In the genomic region with DNA sequence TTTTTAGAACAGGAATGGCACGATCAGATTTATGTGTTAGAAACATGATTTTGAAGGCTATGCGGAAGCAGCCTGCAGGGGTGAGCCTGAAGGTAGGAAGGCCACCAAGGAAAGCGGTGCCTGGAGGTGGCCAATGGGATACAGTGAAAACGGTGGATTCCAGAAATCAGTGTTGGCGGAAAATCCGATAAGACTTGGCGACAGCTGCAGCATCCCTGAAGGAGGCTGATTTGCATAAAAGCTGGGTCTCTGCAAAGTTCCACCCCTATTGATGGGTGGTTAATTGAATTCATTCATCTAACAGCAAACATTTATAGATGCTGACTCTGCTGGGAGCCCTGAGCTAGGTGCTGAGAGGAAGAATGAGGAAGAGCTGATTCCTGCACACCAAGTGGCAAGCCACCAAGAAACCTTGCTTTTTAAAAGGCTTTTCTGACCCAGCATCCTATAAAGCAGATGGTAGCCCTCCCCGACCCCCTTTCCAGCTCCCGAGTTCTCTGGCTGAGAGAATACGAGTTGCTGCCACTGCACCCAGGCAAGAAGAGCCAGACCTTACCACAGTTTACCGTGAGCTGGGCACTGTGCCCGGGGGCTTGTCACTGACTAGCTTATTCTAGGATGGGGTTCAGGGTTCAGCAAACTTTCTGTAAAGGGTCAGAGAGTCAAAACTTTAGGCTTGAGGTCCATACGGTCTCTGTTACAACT, we compare ENCODE assay signal across 20 cellular contexts.
"Had no signal": no experiment of that assay in that cellular context is flagged by ENCODE, and none has a peak within 500 bp of the region (broad histone marks: within the 10 kb centered on the region; RNA-seq: fewer than 3 reads in every experiment).

No MANE protein-coding gene starts in this region.

- H3K9me3 Mint-ChIP-seq: activated CD4-positive, alpha-beta T cell treated with anti-CD3 and anti-CD28 coated beads, Interleukin-2, amount 10 ng/mL, durations not matched to agents 7 days and 5 days; activated CD8-positive, alpha-beta T cell treated with anti-CD3 and anti-CD28 coated beads for 36 hours; activated naive CD8-positive, alpha-beta T cell treated with anti-CD3 and anti-CD28 coated beads, Interleukin-2, amount 50 U/mL, for 24 hours had no signal

- H3K4me3 ChIP-seq: left ventricle myocardium inferior, thoracic aorta had no signal

- H3K27me3 Mint-ChIP-seq: activated CD4-positive, alpha-beta T cell treated with anti-CD3 and anti-CD28 coated beads, Interleukin-2, amount 10 ng/mL, durations not matched to agents 7 days and 5 days; activated CD8-positive, alpha-beta T cell treated with anti-CD3 and anti-CD28 coated beads for 36 hours had no signal

- DNase-seq: activated CD4-positive, alpha-beta T cell treated with anti-CD3 and anti-CD28 coated beads, Interleukin-2, amount 10 ng/mL, durations not matched to agents 7 days and 5 days; activated CD4-positive, CD25-positive, alpha-beta regulatory T cell treated with anti-CD3 and anti-CD28 coated beads, Interleukin-2, amount 50 U/mL, for 72 hours; activated CD8-positive, alpha-beta memory T cell treated with anti-CD3 and anti-CD28 coated beads, Interleukin-2, amount 10 ng/mL, durations not matched to agents 7 days and 5 days; activated CD8-positive, alpha-beta T cell treated with anti-CD3 and anti-CD28 coated beads for 36 hours; activated effector memory CD4-positive, alpha-beta T cell treated with anti-CD3 and anti-CD28 coated beads, Interleukin-2, amount 50 U/mL, for 16 hours; activated naive CD4-positive, alpha-beta T cell treated with anti-CD3 and anti-CD28 coated beads, Interleukin-2, amount 50 U/mL, for 16 hours; activated naive CD8-positive, alpha-beta T cell treated with anti-CD3 and anti-CD28 coated beads, Interleukin-2, amount 50 U/mL, for 24 hours; activated T-cell treated with anti-CD3 and anti-CD28 coated beads for 4 hours; caudate nucleus; effector memory CD4-positive, alpha-beta T cell; hypothalamus; left ventricle myocardium inferior; naive thymus-derived CD4-positive, alpha-beta T cell; stimulated activated CD4-positive, alpha-beta T cell treated with anti-CD3 and anti-CD28 coated beads, Interleukin-2, amount 100 ng/mL, for 48 hours; stimulated activated CD8-positive, alpha-beta memory T cell treated with anti-CD3 and anti-CD28 coated beads, Interleukin-4, amount 100 ng/mL, for 48 hours; stimulated activated naive CD4-positive, alpha-beta T cell treated with Interleukin-2 at 50 U/mL for 16 hours had no signal

- H3K36me3 ChIP-seq: brain microvascular endothelial cell, left ventricle myocardium inferior, thoracic aorta, WERI-Rb-1 had no signal

- H3K27me3 ChIP-seq: brain microvascular endothelial cell had no signal

- H3K4me1 Mint-ChIP-seq: activated CD4-positive, alpha-beta T cell treated with anti-CD3 and anti-CD28 coated beads, Interleukin-2, amount 10 ng/mL, durations not matched to agents 7 days and 5 days; activated naive CD8-positive, alpha-beta T cell treated with anti-CD3 and anti-CD28 coated beads, Interleukin-2, amount 50 U/mL, for 24 hours had no signal

- H3K9me3 ChIP-seq: left ventricle myocardium inferior, thoracic aorta had no signal

- H3K27ac Mint-ChIP-seq: activated CD4-positive, alpha-beta T cell treated with anti-CD3 and anti-CD28 coated beads, Interleukin-2, amount 10 ng/mL, durations not matched to agents 7 days and 5 days; activated CD8-positive, alpha-beta memory T cell treated with anti-CD3 and anti-CD28 coated beads, Interleukin-2, amount 10 ng/mL, durations not matched to agents 7 days and 5 days; activated CD8-positive, alpha-beta T cell treated with anti-CD3 and anti-CD28 coated beads for 36 hours; activated naive CD8-positive, alpha-beta T cell treated with anti-CD3 and anti-CD28 coated beads, Interleukin-2, amount 50 U/mL, for 24 hours; naive thymus-derived CD4-positive, alpha-beta T cell had no signal

- H3K4me3 Mint-ChIP-seq: activated CD4-positive, alpha-beta T cell treated with anti-CD3 and anti-CD28 coated beads, Interleukin-2, amount 10 ng/mL, durations not matched to agents 7 days and 5 days; activated CD8-positive, alpha-beta memory T cell treated with anti-CD3 and anti-CD28 coated beads, Interleukin-2, amount 10 ng/mL, durations not matched to agents 7 days and 5 days; activated CD8-positive, alpha-beta T cell treated with anti-CD3 and anti-CD28 coated beads for 36 hours; activated naive CD8-positive, alpha-beta T cell treated with anti-CD3 and anti-CD28 coated beads, Interleukin-2, amount 50 U/mL, for 24 hours; naive thymus-derived CD4-positive, alpha-beta T cell had no signal

- H3K27ac ChIP-seq: brain microvascular endothelial cell, foreskin keratinocyte, thoracic aorta, WERI-Rb-1 had no signal

- H3K36me3 Mint-ChIP-seq: activated CD8-positive, alpha-beta memory T cell treated with anti-CD3 and anti-CD28 coated beads, Interleukin-2, amount 10 ng/mL, durations not matched to agents 7 days and 5 days; naive thymus-derived CD4-positive, alpha-beta T cell had no signal

- H3K4me1 ChIP-seq: foreskin keratinocyte had no signal
